Comparison of ENCODE assay signal across 30 cellular contexts in genomic region chr17:80043963-80044362, GRCh38.
"Had no signal": no experiment of that assay in that cellular context is flagged by ENCODE, and none has a peak within 500 bp of the region (broad histone marks: within the 10 kb centered on the region; RNA-seq: fewer than 3 reads in every experiment).

No MANE protein-coding gene starts in this region.

- DNase-seq: effector CD8-positive, alpha-beta T cell; endodermal cell; foreskin fibroblast; gastrocnemius medialis; head of caudate nucleus; mesenchymal stem cell; naive B cell; nucleus accumbens; ovary; posterior cingulate gyrus; psoas muscle; spleen; stimulated activated CD4-positive, alpha-beta T cell treated with anti-CD3 and anti-CD28 coated beads, Interleukin-4, amount 100 ng/mL, for 4 hours; upper lobe of right lung had no signal

- FAIRE-seq: colon, keratinocyte had no signal

- H3K4me1 ChIP-seq: gastrocnemius medialis, neural progenitor cell, psoas muscle, spleen, tibial nerve, upper lobe of right lung, vagina had no signal

- H3K4me3 ChIP-seq: gastrocnemius medialis, mucosa of descending colon, neural progenitor cell, ovary, psoas muscle, skin epidermis, spleen, thoracic aorta, tibial nerve, upper lobe of right lung, vagina had no signal

- H3K36me3 Mint-ChIP-seq: naive B cell had no signal

- H3K4me1 Mint-ChIP-seq: endodermal cell; mesothelial cell of epicardium; naive B cell; neural progenitor cell; stimulated activated memory B cell treated with anti-CD40 and anti-IgM and Interleukin-4, amounts not matched to agents 10 μg/mL and 1 μg/mL and 100 μg/mL, for 72 hours had no signal

- H3K4me3 Mint-ChIP-seq: endodermal cell; mesothelial cell of epicardium; nephron; neural progenitor cell; stimulated activated memory B cell treated with anti-CD40 and anti-IgM and Interleukin-4, amounts not matched to agents 10 μg/mL and 1 μg/mL and 100 μg/mL, for 72 hours; stimulated activated naive CD8-positive, alpha-beta T cell treated with anti-CD3 and anti-CD28 coated beads, Interleukin-15, Interleukin-2, amounts not matched to agents 100 ng/mL and 50 ng/mL, for 24 hours had no signal

- H3K27ac Mint-ChIP-seq: endodermal cell; mesothelial cell of epicardium; nephron; neural progenitor cell; stimulated activated memory B cell treated with anti-CD40 and anti-IgM and Interleukin-4, amounts not matched to agents 10 μg/mL and 1 μg/mL and 100 μg/mL, for 72 hours; stimulated activated naive CD8-positive, alpha-beta T cell treated with anti-CD3 and anti-CD28 coated beads, Interleukin-15, Interleukin-2, amounts not matched to agents 100 ng/mL and 50 ng/mL, for 24 hours had no signal

- H3K9me3 ChIP-seq: gastrocnemius medialis, mucosa of descending colon, ovary, psoas muscle, spleen, thoracic aorta, tibial nerve, upper lobe of right lung, vagina had no signal

- H3K9me3 Mint-ChIP-seq: naive B cell; stimulated activated memory B cell treated with anti-CD40 and anti-IgM and Interleukin-4, amounts not matched to agents 10 μg/mL and 1 μg/mL and 100 μg/mL, for 72 hours; stimulated activated naive CD8-positive, alpha-beta T cell treated with anti-CD3 and anti-CD28 coated beads, Interleukin-15, Interleukin-2, amounts not matched to agents 100 ng/mL and 50 ng/mL, for 24 hours had no signal

- H3K27ac ChIP-seq: epithelial cell of prostate, gastrocnemius medialis, neural progenitor cell, ovary, psoas muscle, skin epidermis, spleen, thoracic aorta, tibial nerve, upper lobe of right lung, vagina had no signal

- ATAC-seq: esophagus mucosa; gastrocnemius medialis; left lobe of liver; mucosa of descending colon; psoas muscle; right cardiac atrium; stimulated activated memory B cell treated with anti-CD40 and anti-IgM and Interleukin-4, amounts not matched to agents 10 μg/mL and 1 μg/mL and 100 μg/mL, for 72 hours; upper lobe of right lung had no signal

- H2AFZ ChIP-seq: neural progenitor cell had no signal

- H3K9ac ChIP-seq: neural progenitor cell had no signal

- H3K4me2 ChIP-seq: neural progenitor cell had no signal

- H3K36me3 ChIP-seq: gastrocnemius medialis, ovary, spleen, thoracic aorta, upper lobe of right lung, vagina had no signal

- H3K27me3 Mint-ChIP-seq: stimulated activated naive CD8-positive, alpha-beta T cell treated with anti-CD3 and anti-CD28 coated beads, Interleukin-15, Interleukin-2, amounts not matched to agents 100 ng/mL and 50 ng/mL, for 24 hours had no signal

- H3K27me3 ChIP-seq: gastrocnemius medialis, neural progenitor cell, ovary, spleen, tibial nerve, upper lobe of right lung, vagina had no signal
